ENCODE assay signal across 20 cellular contexts in genomic region chr9:94703488-94704140, GRCh38. TPM values are rescaled to one million over a fixed set of nuclear protein-coding genes. Genes with fewer than 3 reads are reported as not detected.
DNase-seq lines count a peak whose midpoint lies in the region; FAIRE-seq and TF ChIP-seq lines count a peak whose summit lies in the region.
"Had no signal": no experiment of that assay in that cellular context is flagged by ENCODE, and none has a peak within 500 bp of the region (broad histone marks: within the 10 kb centered on the region; RNA-seq: fewer than 3 reads in every experiment).

No MANE protein-coding gene starts in this region.

- FAIRE-seq in astrocyte (lab: Jason Lieb, UNC): no peak
- FAIRE-seq: G401.6, GM19239 had no signal

- H4K20me1 ChIP-seq in astrocyte (ENCODE audit: insufficient read depth, low read length): no peaks in the 10 kb centered on the region
- no peaks in the 10 kb centered on the region for H4K20me1 ChIP-seq in neural progenitor cell (ENCODE audit: low read depth)
- H4K20me1 ChIP-seq: BLaER1 had no signal

- H3K36me3 ChIP-seq in astrocyte (ENCODE audit: insufficient read depth, low read length): no peaks in the 10 kb centered on the region
- H3K36me3 ChIP-seq in neural progenitor cell: no peaks in the 10 kb centered on the region
- H3K36me3 ChIP-seq: BLaER1, Peyer's patch had no signal

- H3K27me3 Mint-ChIP-seq in astrocyte (ENCODE audit: low read depth, unreplicated experiment): peaks cover 7% of the 10 kb centered on the region
- peaks cover 8% of the 10 kb centered on the region for H3K27me3 Mint-ChIP-seq in neural progenitor cell (ENCODE audit: insufficient read depth, low read depth)

- peaks cover 2% of the 10 kb centered on the region for H3K9me3 Mint-ChIP-seq in astrocyte (ENCODE audit: unreplicated experiment)
- H3K9me3 Mint-ChIP-seq in neural progenitor cell: no peaks in the 10 kb centered on the region
- H3K9me3 Mint-ChIP-seq: CD4-positive, alpha-beta T cell had no signal

- H3K4me2 ChIP-seq in astrocyte (ENCODE audit: low read length) (no peak overlapping the region), neural progenitor cell (no peak overlapping the region)
- H3K4me2 ChIP-seq: BLaER1 had no signal

- no peaks in the 10 kb centered on the region for H3K4me1 ChIP-seq in astrocyte (ENCODE audit: insufficient read depth, low read length)
- peaks cover 5% of the 10 kb centered on the region for H3K4me1 ChIP-seq in neural progenitor cell
- H3K4me1 ChIP-seq: BLaER1, Peyer's patch had no signal

- no peak for TF ChIP-seq CTCF in astrocyte (IDR thresholded peaks at IDR 0.05; ENCODE audit: insufficient read depth, low read depth, low read length)
- TF ChIP-seq CTCF in neural progenitor cell (IDR thresholded peaks at IDR 0.05): no peak

- H3K36me3 Mint-ChIP-seq in astrocyte (ENCODE audit: low read depth, unreplicated experiment): no peaks in the 10 kb centered on the region
- H3K36me3 Mint-ChIP-seq in neural progenitor cell: no peaks in the 10 kb centered on the region

- DNase-seq in astrocyte (ENCODE audit: low read depth) (no peak), left kidney (ENCODE audit: low read depth, low spot score) (peak; percentile 43), neural progenitor cell (ENCODE audit: low spot score) (no peak), hypothalamus (lab: John Stamatoyannopoulos, UW) (no peak), NCI-H774 (lab: John Stamatoyannopoulos, UW) (no peak), DMS79 treated with DMSO at 0.1 percent for 48 hours (lab: John Stamatoyannopoulos, UW) (no peak), DMS53 treated with DMSO at 0.1 percent for 48 hours (lab: John Stamatoyannopoulos, UW; ENCODE audit: unreplicated experiment) (no peak)
- DNase-seq: ACHN; CD4-positive, alpha-beta T cell; COR-L47; Kasumi-1; NCI-H1048; NCI-H1417 treated with DMSO at 0.1 percent for 48 hours; NCI-H187; NCI-H748 treated with DMSO at 0.1 percent for 48 hours; NK-92 treated with Interleukin-12 subunit alpha and Interleukin-12 subunit beta, amount 100 ng/mL, for 24 hours; Peyer's patch had no signal

- H3K9ac ChIP-seq in astrocyte (ENCODE audit: low read length): no peak overlapping the region
- H3K9ac ChIP-seq in neural progenitor cell: no peak overlapping the region
- H3K9ac ChIP-seq: BLaER1 had no signal

- no peak overlapping the region for H2AFZ ChIP-seq in astrocyte (ENCODE audit: low read depth, low read length)
- peak overlapping the region; percentile 82 for H2AFZ ChIP-seq in neural progenitor cell (replicated peaks)

- H3K9me3 ChIP-seq in astrocyte (ENCODE audit: insufficient read depth, low read depth, low read length) (no peaks in the 10 kb centered on the region), neural progenitor cell (ENCODE audit: low read depth) (no peaks in the 10 kb centered on the region)
- H3K9me3 ChIP-seq: BLaER1, Peyer's patch had no signal

- H3F3A ChIP-seq in neural progenitor cell (ENCODE audit: low read depth): no peaks in the 10 kb centered on the region

- H3K4me3 ChIP-seq in astrocyte (ENCODE audit: insufficient read depth, low read depth, low read length) (no peak overlapping the region), neural progenitor cell (no peak overlapping the region)
- H3K4me3 ChIP-seq: BLaER1, Peyer's patch had no signal

- H3K27ac Mint-ChIP-seq in astrocyte (ENCODE audit: unreplicated experiment): peak overlapping the region; percentile 18
- H3K27ac Mint-ChIP-seq in neural progenitor cell: no peak overlapping the region
- H3K27ac Mint-ChIP-seq: CD4-positive, alpha-beta T cell had no signal

- peaks cover 15% of the 10 kb centered on the region for H3K4me1 Mint-ChIP-seq in astrocyte (ENCODE audit: low read depth, unreplicated experiment)
- peaks cover 3% of the 10 kb centered on the region for H3K4me1 Mint-ChIP-seq in neural progenitor cell

- H3K27ac ChIP-seq in astrocyte (ENCODE audit: low read depth, low read length) (no peak overlapping the region), neural progenitor cell (peak overlapping the region; percentile 29)
- H3K27ac ChIP-seq: BLaER1, Peyer's patch had no signal

- H3K27me3 ChIP-seq in astrocyte (ENCODE audit: insufficient read depth, low read length): peaks cover 16% of the 10 kb centered on the region
- no peaks in the 10 kb centered on the region for H3K27me3 ChIP-seq in neural progenitor cell
- H3K27me3 ChIP-seq: BLaER1, Peyer's patch had no signal

- H3K79me2 ChIP-seq in astrocyte (ENCODE audit: insufficient read depth, low read length): no peaks in the 10 kb centered on the region
- no peaks in the 10 kb centered on the region for H3K79me2 ChIP-seq in neural progenitor cell (ENCODE audit: low read depth)

- H3K4me3 Mint-ChIP-seq in astrocyte (ENCODE audit: unreplicated experiment) (no peak overlapping the region), neural progenitor cell (no peak overlapping the region)
- H3K4me3 Mint-ChIP-seq: CD4-positive, alpha-beta T cell had no signal

RNA-seq across cellular contexts. Expression of gene AOPEP, which starts 22.9 kb away (rescaled TPM):
- total RNA-seq in astrocyte (73.2 and 75.3 TPM in 2 replicates), neural progenitor cell (ENCODE audit: low replicate concordance) (16.6 and 18.3 TPM in 2 replicates)
